ENCODE assay signal across 1 cellular context in genomic region chr16:20862162-20862960, GRCh38.
TF ChIP-seq lines count a peak whose summit lies in the region.

No MANE protein-coding gene starts in this region.

TF ChIP-seq in IMR-90, 13 proteins besides CTCF, POLR2A, EP300 and RAD21:
- TF ChIP-seq RFX5 (IDR thresholded peaks at IDR 0.05; ENCODE audit: low read depth, low read length): no peak
- TF ChIP-seq MAZ (IDR thresholded peaks at IDR 0.05; ENCODE audit: borderline replicate concordance, low read depth, low read length): no peak
- TF ChIP-seq MAFK (IDR thresholded peaks at IDR 0.05; ENCODE audit: low read depth, low read length): no peak
- TF ChIP-seq SMC3 (IDR thresholded peaks at IDR 0.05; ENCODE audit: low read depth, low read length): no peak
- no peak for TF ChIP-seq CEBPB (IDR thresholded peaks at IDR 0.05; ENCODE audit: low read depth, low read length)
- no peak for TF ChIP-seq FOS (IDR thresholded peaks at IDR 0.05; ENCODE audit: low read depth, low read length)
- TF ChIP-seq, protein P1, sequence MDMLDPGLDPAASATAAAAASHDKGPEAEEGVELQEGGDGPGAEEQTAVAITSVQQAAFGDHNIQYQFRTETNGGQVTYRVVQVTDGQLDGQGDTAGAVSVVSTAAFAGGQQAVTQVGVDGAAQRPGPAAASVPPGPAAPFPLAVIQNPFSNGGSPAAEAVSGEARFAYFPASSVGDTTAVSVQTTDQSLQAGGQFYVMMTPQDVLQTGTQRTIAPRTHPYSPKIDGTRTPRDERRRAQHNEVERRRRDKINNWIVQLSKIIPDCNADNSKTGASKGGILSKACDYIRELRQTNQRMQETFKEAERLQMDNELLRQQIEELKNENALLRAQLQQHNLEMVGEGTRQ (IDR thresholded peaks at IDR 0.05; ENCODE audit: low read depth, low read length): no peak
- TF ChIP-seq NFE2L2 (IDR thresholded peaks at IDR 0.05; ENCODE audit: low read depth, low read length): no peak
- TF ChIP-seq BHLHE40 (IDR thresholded peaks at IDR 0.05; ENCODE audit: low read depth, low read length): no peak
- no peak for TF ChIP-seq RCOR1 (IDR thresholded peaks at IDR 0.05; ENCODE audit: insufficient replicate concordance, low read length)
- no peak for TF ChIP-seq MXI1 (IDR thresholded peaks at IDR 0.05; ENCODE audit: borderline replicate concordance, low read depth, low read length)
- no peak for TF ChIP-seq CHD1 (IDR thresholded peaks at IDR 0.05; ENCODE audit: low read depth, low read length)
- TF ChIP-seq, protein P2, sequence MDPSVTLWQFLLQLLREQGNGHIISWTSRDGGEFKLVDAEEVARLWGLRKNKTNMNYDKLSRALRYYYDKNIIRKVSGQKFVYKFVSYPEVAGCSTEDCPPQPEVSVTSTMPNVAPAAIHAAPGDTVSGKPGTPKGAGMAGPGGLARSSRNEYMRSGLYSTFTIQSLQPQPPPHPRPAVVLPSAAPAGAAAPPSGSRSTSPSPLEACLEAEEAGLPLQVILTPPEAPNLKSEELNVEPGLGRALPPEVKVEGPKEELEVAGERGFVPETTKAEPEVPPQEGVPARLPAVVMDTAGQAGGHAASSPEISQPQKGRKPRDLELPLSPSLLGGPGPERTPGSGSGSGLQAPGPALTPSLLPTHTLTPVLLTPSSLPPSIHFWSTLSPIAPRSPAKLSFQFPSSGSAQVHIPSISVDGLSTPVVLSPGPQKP (IDR thresholded peaks at IDR 0.05; ENCODE audit: borderline replicate concordance, low read depth, low read length): no peak
